In the genomic region with DNA sequence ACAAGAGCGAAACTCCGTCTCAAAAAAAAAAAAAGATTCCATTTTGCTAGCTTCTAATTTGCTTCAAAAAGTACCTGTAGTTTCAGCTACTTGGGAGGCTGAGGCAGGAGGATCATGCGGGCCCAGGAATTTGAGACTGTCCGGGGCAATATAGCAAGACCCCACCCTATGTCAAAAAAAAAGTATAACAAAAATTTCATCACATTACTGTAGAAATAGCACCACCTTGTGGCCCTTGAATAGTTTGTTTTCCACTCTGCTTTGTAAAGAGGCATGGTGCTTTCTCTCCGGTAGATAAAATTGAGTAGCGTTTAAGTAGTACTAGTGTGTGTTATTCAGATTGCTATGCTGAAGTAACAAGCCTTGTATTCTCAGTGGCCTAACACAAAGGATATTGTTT, we compare ENCODE assay signal across 8 cellular contexts. TPM values are rescaled to one million over a fixed set of nuclear protein-coding genes. Genes with fewer than 3 reads are reported as not detected.
A peak's percentile ranks its signal among the peaks of the same experiment; 100 is the strongest.
DNase-seq lines count a peak whose midpoint lies in the region; ATAC-seq and TF ChIP-seq lines count a peak whose summit lies in the region.

No MANE protein-coding gene starts in this region.

- H3K27ac ChIP-seq in heart left ventricle = no peak overlapping the region

- intact Hi-C loops in activated T-helper 1 cell treated with anti-CD3 and anti-CD28 coated beads, Interleukin-12 subunit alpha, Interleukin-12 subunit beta, Interleukin-2, Interleukin-4 antibody, amounts not matched to agents 30 ng/mL and 10 ng/mL and 1 ng/mL, durations not matched to agents 14 hours and 24 hours and 36 hours (cut with micrococcal nuclease) = loop anchor here (1.0 kb wide), 4 partner anchors 268 to 384 kb away; partner anchors contain the start of gene THBS3
- intact Hi-C loops in heart left ventricle (cut with DNase I) = loop anchor here in 9 of 10 donors (2.0 to 10.0 kb wide), 6 partner anchors 53 to 417 kb away; partner anchors contain the start of genes KRTCAP2 (in 1 of the 9), RUSC1 (in 1 of the 9) and TRIM46 (in 1 of the 9)

- WGBS in heart left ventricle, 4 donors = 36 to 39% (median 38%) methylated on average over 6 of the region's 6 CpGs

- DNase-seq in COLO668 (lab: John Stamatoyannopoulos, UW; ENCODE audit: unreplicated experiment) (peak; percentile 8), GM20000 (ENCODE audit: low spot score) (peak; percentile 35), NCI-H226 (peak; percentile 21), heart left ventricle (peak in 2 of 5 donors; percentile 28 to 32), retina (peak; percentile 44)
- peak; percentile 25 for DNase-seq in activated T-helper 1 cell treated with anti-CD3 and anti-CD28 coated beads, Interleukin-12 subunit alpha, Interleukin-12 subunit beta, Interleukin-2, Interleukin-4 antibody, amounts not matched to agents 30 ng/mL and 10 ng/mL and 1 ng/mL, durations not matched to agents 14 hours and 24 hours and 36 hours (ENCODE audit: low spot score)

- peak; percentile 45 for TF ChIP-seq CTCF in GM20000 (IDR thresholded peaks at IDR 0.05; ENCODE audit: extremely low read depth, missing control alignments)
- peak; percentile 38 to 68 (median 56) for TF ChIP-seq CTCF in heart left ventricle (IDR thresholded peaks at IDR 0.05)

- no peaks in the 10 kb centered on the region for H3K9me3 Mint-ChIP-seq in activated T-helper 1 cell treated with anti-CD3 and anti-CD28 coated beads, Interleukin-12 subunit alpha, Interleukin-12 subunit beta, Interleukin-2, Interleukin-4 antibody, amounts not matched to agents 30 ng/mL and 10 ng/mL and 1 ng/mL, durations not matched to agents 14 hours and 24 hours and 36 hours

- no peaks in the 10 kb centered on the region for H3K9me3 ChIP-seq in heart left ventricle

- no peak for TF ChIP-seq POLR2A in heart left ventricle (IDR thresholded peaks at IDR 0.05)

- H3K4me3 Mint-ChIP-seq in activated T-helper 1 cell treated with anti-CD3 and anti-CD28 coated beads, Interleukin-12 subunit alpha, Interleukin-12 subunit beta, Interleukin-2, Interleukin-4 antibody, amounts not matched to agents 30 ng/mL and 10 ng/mL and 1 ng/mL, durations not matched to agents 14 hours and 24 hours and 36 hours = no peak overlapping the region

- no peak overlapping the region for H3K4me3 ChIP-seq in heart left ventricle

- ATAC-seq in heart left ventricle (peak; percentile 43 to 74 (median 68)), HG02763 (IDR thresholded peaks at IDR 0.05; ENCODE audit: unreplicated experiment) (no peak), GM18867 (IDR thresholded peaks at IDR 0.05; ENCODE audit: unreplicated experiment) (no peak)

- H3K27me3 ChIP-seq in heart left ventricle = no peaks in the 10 kb centered on the region

- H3K4me1 Mint-ChIP-seq in activated T-helper 1 cell treated with anti-CD3 and anti-CD28 coated beads, Interleukin-12 subunit alpha, Interleukin-12 subunit beta, Interleukin-2, Interleukin-4 antibody, amounts not matched to agents 30 ng/mL and 10 ng/mL and 1 ng/mL, durations not matched to agents 14 hours and 24 hours and 36 hours (ENCODE audit: low read depth) = peaks cover 4% of the 10 kb centered on the region

- peaks cover 0 to 5% (median 0%) of the 10 kb centered on the region in 12 donors for H3K4me1 ChIP-seq in heart left ventricle

- H3K36me3 ChIP-seq in heart left ventricle = no peaks in the 10 kb centered on the region

- H3K27ac Mint-ChIP-seq in activated T-helper 1 cell treated with anti-CD3 and anti-CD28 coated beads, Interleukin-12 subunit alpha, Interleukin-12 subunit beta, Interleukin-2, Interleukin-4 antibody, amounts not matched to agents 30 ng/mL and 10 ng/mL and 1 ng/mL, durations not matched to agents 14 hours and 24 hours and 36 hours = no peak overlapping the region

- no peaks in the 10 kb centered on the region for H3K27me3 Mint-ChIP-seq in activated T-helper 1 cell treated with anti-CD3 and anti-CD28 coated beads, Interleukin-12 subunit alpha, Interleukin-12 subunit beta, Interleukin-2, Interleukin-4 antibody, amounts not matched to agents 30 ng/mL and 10 ng/mL and 1 ng/mL, durations not matched to agents 14 hours and 24 hours and 36 hours (ENCODE audit: insufficient read depth)

- no peaks in the 10 kb centered on the region for H3K36me3 Mint-ChIP-seq in activated T-helper 1 cell treated with anti-CD3 and anti-CD28 coated beads, Interleukin-12 subunit alpha, Interleukin-12 subunit beta, Interleukin-2, Interleukin-4 antibody, amounts not matched to agents 30 ng/mL and 10 ng/mL and 1 ng/mL, durations not matched to agents 14 hours and 24 hours and 36 hours (ENCODE audit: low read depth)

RNA-seq across cellular contexts. Expression of gene MSTO1, which starts 18.2 kb away (rescaled TPM):
- total RNA-seq in activated T-helper 1 cell treated with anti-CD3 and anti-CD28 coated beads, Interleukin-12 subunit alpha, Interleukin-12 subunit beta, Interleukin-2, Interleukin-4 antibody, amounts not matched to agents 30 ng/mL and 10 ng/mL and 1 ng/mL, durations not matched to agents 14 hours and 24 hours and 36 hours = 102 and 109 TPM in 2 replicates
- total RNA-seq in heart left ventricle = 10 to 100 TPM in 7 of 9 donors, 1 to 10 TPM in 2; 5.2 to 22.1 (median 16.0) TPM
- polyA plus RNA-seq in heart left ventricle = 10 to 100 TPM; 12.8 to 21.4 TPM

RNA-seq across cellular contexts. Expression of gene ASH1L, which starts 29.2 kb away (rescaled TPM):
- 44.0 and 45.4 TPM in 2 replicates for total RNA-seq in activated T-helper 1 cell treated with anti-CD3 and anti-CD28 coated beads, Interleukin-12 subunit alpha, Interleukin-12 subunit beta, Interleukin-2, Interleukin-4 antibody, amounts not matched to agents 30 ng/mL and 10 ng/mL and 1 ng/mL, durations not matched to agents 14 hours and 24 hours and 36 hours
- total RNA-seq in heart left ventricle = 10 to 100 TPM; 38.3 to 56.0 (median 50.3) TPM
- polyA plus RNA-seq in heart left ventricle = 10 to 100 TPM in 1 of 2 donors, 1 to 10 TPM in 1; 9.3 to 15.0 TPM

Comparison
In these comparisons a context has a peak if more than half of its experiments do, and no peak if none do; other contexts are left out.
1. ATAC-seq: peak in heart left ventricle (4 of 4); none in HG02763 (single experiment) and GM18867 (single experiment).